ENCODE assay signal across 1 cellular context in the genomic region with DNA sequence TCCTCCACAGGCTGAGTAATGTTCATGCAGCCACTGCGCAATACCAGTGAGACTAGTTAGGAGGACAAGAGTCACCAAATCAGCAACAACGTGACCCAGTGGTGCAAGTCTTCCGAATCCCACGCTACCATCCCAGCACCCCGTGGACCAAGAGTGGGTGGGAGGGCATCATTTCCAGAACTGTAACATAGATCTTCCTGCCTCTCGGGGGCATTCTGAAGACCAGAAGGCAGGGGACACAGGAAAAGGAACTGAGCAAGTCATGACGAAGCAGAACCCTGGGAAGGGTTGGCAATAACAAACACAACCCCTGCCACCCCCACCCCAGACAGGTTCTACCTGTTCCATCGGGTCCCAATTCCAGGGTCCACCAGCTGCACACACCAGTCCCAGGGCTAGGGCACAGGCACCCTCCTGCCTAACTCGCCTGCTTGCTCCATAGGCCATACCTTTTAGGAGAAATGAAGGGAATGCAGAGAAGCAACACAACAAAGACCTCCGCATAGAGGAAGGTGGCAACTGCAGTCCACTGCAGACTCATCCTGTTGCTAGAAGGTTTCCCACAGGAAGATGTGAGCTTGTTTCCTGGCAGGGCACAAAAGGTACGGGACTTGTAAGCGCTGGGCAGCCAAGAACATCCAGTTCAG.
TF ChIP-seq lines count a peak whose summit lies in the region.

No MANE protein-coding gene starts in this region.

TF ChIP-seq in H1, 55 proteins besides CTCF, POLR2A, EP300 and RAD21:
- no peak for TF ChIP-seq EGR1 (IDR thresholded peaks at IDR 0.05; ENCODE audit: borderline replicate concordance, low read depth, low read length)
- no peak for TF ChIP-seq ASH2L (IDR thresholded peaks at IDR 0.05; ENCODE audit: low read length)
